12 cellular contexts compared by ENCODE assay signal in genomic region chr10:126581648-126582046, GRCh38.
DNase-seq lines count a peak whose midpoint lies in the region; ATAC-seq and TF ChIP-seq lines count a peak whose summit lies in the region.
"Had no signal": no experiment of that assay in that cellular context is flagged by ENCODE, and none has a peak within 500 bp of the region (broad histone marks: within the 10 kb centered on the region; RNA-seq: fewer than 3 reads in every experiment).

No MANE protein-coding gene starts in this region.

- H3K4me3 ChIP-seq in HCT116 (replicated peaks in 1 of 2; ENCODE audit: low read depth in 1 of 2, low read length in 2 of 2): no peak overlapping the region
- H3K4me3 ChIP-seq in SJCRH30: peak overlapping the region; percentile 8; the same call in 1 of the 2 replicates
- H3K4me3 ChIP-seq in esophagus muscularis mucosa: no peak overlapping the region
- H3K4me3 ChIP-seq: BLaER1 treated with 17β-estradiol and CSF1 and Interleukin-3, amounts not matched to agents 10 nM and 100 nM; HAP-1 had no signal

- H3K9me3 ChIP-seq in HCT116 (ENCODE audit: control insufficient read depth in 1 of 2, insufficient read depth in 1 of 2, low read depth in 1 of 2, low read length in 2 of 2) (no peaks in the 10 kb centered on the region), SJCRH30 (replicated peaks) (no peaks in the 10 kb centered on the region), esophagus muscularis mucosa (no peaks in the 10 kb centered on the region)
- H3K9me3 ChIP-seq: BLaER1 treated with 17β-estradiol and CSF1 and Interleukin-3, amounts not matched to agents 10 nM and 100 nM; HAP-1 had no signal

- POLR2A ChIA-PET in HCT116 (lab: Charles Lee): no interaction called here

- no peaks in the 10 kb centered on the region for H3K9me2 ChIP-seq in HCT116 (ENCODE audit: insufficient read depth)

- intact Hi-C loops in HCT116 (cut with micrococcal nuclease) (no loop called here), esophagus muscularis mucosa (cut with DNase I) (no loop called here), Right ventricle myocardium inferior (cut with DNase I) (no loop called here)

- H3K9ac ChIP-seq in HCT116 (ENCODE audit: low read length): no peak overlapping the region
- H3K9ac ChIP-seq: BLaER1 treated with 17β-estradiol and CSF1 and Interleukin-3, amounts not matched to agents 10 nM and 100 nM had no signal

- DNase-seq in HCT116 (ENCODE audit: low read depth, low spot score): no peak
- DNase-seq in SJCRH30: peak; percentile 46 to 63
- DNase-seq in esophagus muscularis mucosa (ENCODE audit: extremely low spot score): peak; percentile 89
- DNase-seq in substantia nigra (lab: John Stamatoyannopoulos, UW): no peak
- DNase-seq in SIG-M5 (lab: John Stamatoyannopoulos, UW): no peak
- no peak for DNase-seq in COLO668 (lab: John Stamatoyannopoulos, UW; ENCODE audit: unreplicated experiment)
- DNase-seq in Right ventricle myocardium inferior (ENCODE audit: missing footprints): no peak
- DNase-seq: Caco-2; CD4-positive, CD25-positive, alpha-beta regulatory T cell; CD8-positive, alpha-beta memory T cell had no signal

- no peak overlapping the region for H3K4me2 ChIP-seq in HCT116 (ENCODE audit: low read length)
- H3K4me2 ChIP-seq: BLaER1 treated with 17β-estradiol and CSF1 and Interleukin-3, amounts not matched to agents 10 nM and 100 nM had no signal

- no peaks in the 10 kb centered on the region for H3K36me3 ChIP-seq in HCT116 (ENCODE audit: control insufficient read depth in 1 of 2, insufficient read depth in 2 of 2, low read length in 2 of 2)
- H3K36me3 ChIP-seq in SJCRH30: no peaks in the 10 kb centered on the region
- H3K36me3 ChIP-seq in esophagus muscularis mucosa: no peaks in the 10 kb centered on the region
- H3K36me3 ChIP-seq: BLaER1 treated with 17β-estradiol and CSF1 and Interleukin-3, amounts not matched to agents 10 nM and 100 nM; HAP-1 had no signal

- H2AFZ ChIP-seq in HCT116 (ENCODE audit: low read depth, low read length, poor library complexity, severe bottlenecking): no peak overlapping the region

- TF ChIP-seq RAD21 in HCT116 (IDR thresholded peaks at IDR 0.05; ENCODE audit: low read depth): no peak

- CTCF ChIA-PET in HCT116 (lab: Charles Lee): no interaction called here

- RAD21 ChIA-PET in HCT116 (lab: Charles Lee; ENCODE audit: low non-redundant PET in 1 of 2, low total read pairs in 2 of 2, uncharacterized antibody in 2 of 2, unreplicated experiment in 2 of 2): no interaction called here

- no TSS peak for BruUV-seq in HCT116 (replicated peaks; lab: Mats Ljungman, UMichigan)

- H3K27me3 ChIP-seq in HCT116 (ENCODE audit: insufficient read depth, low read length) (peaks cover 69% of the 10 kb centered on the region), SJCRH30 (no peaks in the 10 kb centered on the region), esophagus muscularis mucosa (peaks cover 0 to 4% (median 0%) of the 10 kb centered on the region in 4 donors)
- H3K27me3 ChIP-seq: BLaER1 treated with 17β-estradiol and CSF1 and Interleukin-3, amounts not matched to agents 10 nM and 100 nM had no signal

- TF ChIP-seq POLR2A in HCT116 (IDR thresholded peaks at IDR 0.05; ENCODE audit: borderline replicate concordance, extremely low read depth, insufficient read depth, insufficient read length) (no peak), esophagus muscularis mucosa (IDR thresholded peaks at IDR 0.05; ENCODE audit: low read depth) (no peak)

- no peaks in the 10 kb centered on the region for H4K20me1 ChIP-seq in HCT116 (ENCODE audit: insufficient read depth)
- H4K20me1 ChIP-seq: BLaER1 treated with 17β-estradiol and CSF1 and Interleukin-3, amounts not matched to agents 10 nM and 100 nM had no signal

- H3K79me2 ChIP-seq in HCT116 (ENCODE audit: insufficient read depth, low read length): no peaks in the 10 kb centered on the region

- ATAC-seq in HCT116 (peak; percentile 52), Right ventricle myocardium inferior (no peak)

- WGBS in esophagus muscularis mucosa: 89% methylated on average over 5 of the region's 7 CpGs

- TF ChIP-seq EP300 in esophagus muscularis mucosa (IDR thresholded peaks at IDR 0.05): no peak

- H3K4me1 ChIP-seq in HCT116 (ENCODE audit: control insufficient read depth in 1 of 2, insufficient read depth in 2 of 2, low read length in 2 of 2) (no peaks in the 10 kb centered on the region), SJCRH30 (peaks cover 2% of the 10 kb centered on the region; the same call in 1 of the 2 replicates), esophagus muscularis mucosa (no peaks in the 10 kb centered on the region)
- H3K4me1 ChIP-seq: BLaER1 treated with 17β-estradiol and CSF1 and Interleukin-3, amounts not matched to agents 10 nM and 100 nM; Caco-2; HAP-1 had no signal

- TF ChIP-seq CTCF in HCT116 (IDR thresholded peaks at IDR 0.05 in 2 of 3, conservative IDR thresholded peaks at IDR 0.05 in 1 of 3; ENCODE audit: borderline replicate concordance in 1 of 3, insufficient read depth in 1 of 3, low read depth in 2 of 3, low read length in 2 of 3): no peak
- TF ChIP-seq CTCF in esophagus muscularis mucosa (IDR thresholded peaks at IDR 0.05): no peak

- H3K27ac ChIP-seq in HCT116 (ENCODE audit: low read depth, low read length) (no peak overlapping the region), SJCRH30 (no peak overlapping the region; the same call in 1 of the 2 replicates), esophagus muscularis mucosa (replicated peaks in 1 of 4) (no peak overlapping the region), substantia nigra (ENCODE audit: low read depth, low read length, poor library complexity, severe bottlenecking) (peak overlapping the region; percentile 40)
- H3K27ac ChIP-seq: BLaER1 treated with 17β-estradiol and CSF1 and Interleukin-3, amounts not matched to agents 10 nM and 100 nM had no signal

TF ChIP-seq in HCT116, 20 proteins besides CTCF, POLR2A, EP300 and RAD21:
- TF ChIP-seq ZFX (IDR thresholded peaks at IDR 0.05) (no peak), ATF3 (IDR thresholded peaks at IDR 0.05) (no peak), SP1 (IDR thresholded peaks at IDR 0.05; ENCODE audit: low read depth) (no peak), ZBTB33 (IDR thresholded peaks at IDR 0.05; ENCODE audit: extremely low read depth, insufficient replicate concordance, low read length) (no peak), EZH2phosphoT487 (IDR thresholded peaks at IDR 0.05; ENCODE audit: borderline replicate concordance) (no peak), CEBPB (IDR thresholded peaks at IDR 0.05; ENCODE audit: low read depth) (no peak), JUND (IDR thresholded peaks at IDR 0.05) (no peak), TCF7L2 (IDR thresholded peaks at IDR 0.05; ENCODE audit: borderline replicate concordance, extremely low read depth, insufficient read depth, insufficient read length) (no peak)
- TF ChIP-seq, protein P1, sequence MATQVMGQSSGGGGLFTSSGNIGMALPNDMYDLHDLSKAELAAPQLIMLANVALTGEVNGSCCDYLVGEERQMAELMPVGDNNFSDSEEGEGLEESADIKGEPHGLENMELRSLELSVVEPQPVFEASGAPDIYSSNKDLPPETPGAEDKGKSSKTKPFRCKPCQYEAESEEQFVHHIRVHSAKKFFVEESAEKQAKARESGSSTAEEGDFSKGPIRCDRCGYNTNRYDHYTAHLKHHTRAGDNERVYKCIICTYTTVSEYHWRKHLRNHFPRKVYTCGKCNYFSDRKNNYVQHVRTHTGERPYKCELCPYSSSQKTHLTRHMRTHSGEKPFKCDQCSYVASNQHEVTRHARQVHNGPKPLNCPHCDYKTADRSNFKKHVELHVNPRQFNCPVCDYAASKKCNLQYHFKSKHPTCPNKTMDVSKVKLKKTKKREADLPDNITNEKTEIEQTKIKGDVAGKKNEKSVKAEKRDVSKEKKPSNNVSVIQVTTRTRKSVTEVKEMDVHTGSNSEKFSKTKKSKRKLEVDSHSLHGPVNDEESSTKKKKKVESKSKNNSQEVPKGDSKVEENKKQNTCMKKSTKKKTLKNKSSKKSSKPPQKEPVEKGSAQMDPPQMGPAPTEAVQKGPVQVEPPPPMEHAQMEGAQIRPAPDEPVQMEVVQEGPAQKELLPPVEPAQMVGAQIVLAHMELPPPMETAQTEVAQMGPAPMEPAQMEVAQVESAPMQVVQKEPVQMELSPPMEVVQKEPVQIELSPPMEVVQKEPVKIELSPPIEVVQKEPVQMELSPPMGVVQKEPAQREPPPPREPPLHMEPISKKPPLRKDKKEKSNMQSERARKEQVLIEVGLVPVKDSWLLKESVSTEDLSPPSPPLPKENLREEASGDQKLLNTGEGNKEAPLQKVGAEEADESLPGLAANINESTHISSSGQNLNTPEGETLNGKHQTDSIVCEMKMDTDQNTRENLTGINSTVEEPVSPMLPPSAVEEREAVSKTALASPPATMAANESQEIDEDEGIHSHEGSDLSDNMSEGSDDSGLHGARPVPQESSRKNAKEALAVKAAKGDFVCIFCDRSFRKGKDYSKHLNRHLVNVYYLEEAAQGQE (IDR thresholded peaks at IDR 0.05; ENCODE audit: low read depth): no peak

Comparison
In these comparisons a context has a peak if more than half of its experiments do, and no peak if none do; other contexts are left out.
1. DNase-seq: peak in SJCRH30 (2 of 2) and esophagus muscularis mucosa (single experiment); none in HCT116 (single experiment), substantia nigra (0 of 49), SIG-M5 (single experiment), COLO668 (single experiment) and Right ventricle myocardium inferior (single experiment).